33 cellular contexts compared by ENCODE assay signal in genomic region chr17:39071573-39071972, GRCh38.
"Had no signal": no experiment of that assay in that cellular context is flagged by ENCODE, and none has a peak within 500 bp of the region (broad histone marks: within the 10 kb centered on the region; RNA-seq: fewer than 3 reads in every experiment).

No MANE protein-coding gene starts in this region.

- H3K36me3 Mint-ChIP-seq: WTC11 had no signal

- H3K9me3 ChIP-seq: ascending aorta, Peyer's patch, SJSA1, SK-N-SH had no signal

- H3K4me3 Mint-ChIP-seq: activated CD4-positive, alpha-beta memory T cell treated with anti-CD3 and anti-CD28 coated beads, Interleukin-2, amount 10 ng/mL, durations not matched to agents 7 days and 5 days; activated naive CD4-positive, alpha-beta T cell treated with anti-CD3 and anti-CD28 coated beads for 36 hours; activated naive CD8-positive, alpha-beta T cell; central memory CD8-positive, alpha-beta T cell; T-helper 1 cell treated with Interleukin-12 subunit alpha and Interleukin-12 subunit beta and Interleukin-4 antibody, amounts not matched to agents 30 μg/mL and 1 μg/mL, for 36 hours; T-helper 2 cell treated with Interferon-gamma antibody and Interleukin-4, amounts not matched to agents 5 μg/mL and 100 μg/mL, for 36 hours; WTC11 had no signal

- H3K9ac ChIP-seq: KMS-11, SK-N-SH had no signal

- H3K27me3 Mint-ChIP-seq: activated CD4-positive, alpha-beta memory T cell treated with anti-CD3 and anti-CD28 coated beads, Interleukin-2, amount 10 ng/mL, durations not matched to agents 7 days and 5 days; activated naive CD8-positive, alpha-beta T cell; central memory CD8-positive, alpha-beta T cell had no signal

- H3K9me3 Mint-ChIP-seq: activated CD4-positive, alpha-beta memory T cell treated with anti-CD3 and anti-CD28 coated beads, Interleukin-2, amount 10 ng/mL, durations not matched to agents 7 days and 5 days; activated naive CD4-positive, alpha-beta T cell treated with anti-CD3 and anti-CD28 coated beads for 36 hours; activated T-helper 2 cell treated with anti-CD3 and anti-CD28 coated beads, Interferon-gamma antibody, Interleukin-2, Interleukin-4, amounts not matched to agents 10 μg/mL and 5 μg/mL and 100 μg/mL, durations not matched to agents 14 hours and 24 hours and 36 hours; central memory CD8-positive, alpha-beta T cell; T-helper 1 cell treated with Interleukin-12 subunit alpha and Interleukin-12 subunit beta and Interleukin-4 antibody, amounts not matched to agents 30 μg/mL and 1 μg/mL, for 36 hours; T-helper 2 cell treated with Interferon-gamma antibody and Interleukin-4, amounts not matched to agents 5 μg/mL and 100 μg/mL, for 36 hours; WTC11 had no signal

- ATAC-seq: PC-3 had no signal

- H3K27ac ChIP-seq: ascending aorta, cardiac muscle cell, KMS-11, Peyer's patch, SJSA1 had no signal

- H3K36me3 ChIP-seq: ascending aorta, cardiac muscle cell, Peyer's patch, SJSA1 had no signal

- H3K4me1 ChIP-seq: ascending aorta, Peyer's patch, SJSA1 had no signal

- H3K27me3 ChIP-seq: ascending aorta, cardiac muscle cell, Peyer's patch had no signal

- H3K4me2 ChIP-seq: KMS-11, SK-N-SH had no signal

- H3K4me3 ChIP-seq: ascending aorta, cardiac muscle cell, Peyer's patch, SJSA1 had no signal

- H3K27ac Mint-ChIP-seq: activated CD4-positive, alpha-beta memory T cell treated with anti-CD3 and anti-CD28 coated beads, Interleukin-2, amount 10 ng/mL, durations not matched to agents 7 days and 5 days; activated naive CD4-positive, alpha-beta T cell treated with anti-CD3 and anti-CD28 coated beads for 36 hours; activated naive CD8-positive, alpha-beta T cell; activated T-helper 2 cell treated with anti-CD3 and anti-CD28 coated beads, Interferon-gamma antibody, Interleukin-2, Interleukin-4, amounts not matched to agents 10 μg/mL and 5 μg/mL and 100 μg/mL, durations not matched to agents 14 hours and 24 hours and 36 hours; T-helper 1 cell treated with Interleukin-12 subunit alpha and Interleukin-12 subunit beta and Interleukin-4 antibody, amounts not matched to agents 30 μg/mL and 1 μg/mL, for 36 hours; T-helper 2 cell treated with Interferon-gamma antibody and Interleukin-4, amounts not matched to agents 5 μg/mL and 100 μg/mL, for 36 hours; WTC11 had no signal

- DNase-seq: activated CD4-positive, alpha-beta memory T cell treated with anti-CD3 and anti-CD28 coated beads, Interleukin-2, amount 10 ng/mL, durations not matched to agents 7 days and 5 days; activated CD4-positive, alpha-beta T cell treated with anti-CD3 and anti-CD28 coated beads for 4 hours; activated CD4-positive, CD25-positive, alpha-beta regulatory T cell treated with anti-CD3 and anti-CD28 coated beads, Interleukin-2, amount 50 U/mL, for 72 hours; activated CD8-positive, alpha-beta memory T cell treated with anti-CD3 and anti-CD28 coated beads for 24 hours; activated gamma-delta T cell; activated naive CD4-positive, alpha-beta T cell treated with anti-CD3 and anti-CD28 coated beads for 36 hours; activated T-cell treated with anti-CD3 and anti-CD28 coated beads, Interleukin-2, amount 50 U/mL, for 1 hour; amniotic stem cell; MM.1S; MV-4-11; NCI-H1092; NCI-H1436 treated with DMSO at 0.1 percent for 48 hours; NCI-H1694 treated with DMSO at 0.1 percent for 48 hours; NCI-H2029; NCI-H510A; NCI-H69; NK-92 treated with Interleukin-12 subunit alpha and Interleukin-12 subunit beta, amount 100 ng/mL, for 24 hours; PC-3; Peyer's patch; RPMI8226; SHP77 treated with DMSO at 0.1 percent for 48 hours; SK-N-SH had no signal

- FAIRE-seq: TTC549 had no signal
